In genomic region chr18:35457140-35457704, GRCh38 we compare ENCODE assay signal across 26 cellular contexts. TPM values are rescaled to one million over a fixed set of nuclear protein-coding genes. Genes with fewer than 3 reads are reported as not detected.
DNase-seq lines count a peak whose midpoint lies in the region; FAIRE-seq and TF ChIP-seq lines count a peak whose summit lies in the region.
"Had no signal": no experiment of that assay in that cellular context is flagged by ENCODE, and none has a peak within 500 bp of the region (broad histone marks: within the 10 kb centered on the region; RNA-seq: fewer than 3 reads in every experiment).

No MANE protein-coding gene starts in this region.

- H3K36me3 ChIP-seq in breast epithelium (no peaks in the 10 kb centered on the region), brain microvascular endothelial cell (replicated peaks) (no peaks in the 10 kb centered on the region), hepatocyte (replicated peaks; ENCODE audit: insufficient read depth, low read depth) (no peaks in the 10 kb centered on the region)
- H3K36me3 ChIP-seq: prostate gland had no signal

- no peaks in the 10 kb centered on the region for H3K9me3 Mint-ChIP-seq in MCF 10A (ENCODE audit: unreplicated experiment)
- H3K9me3 Mint-ChIP-seq: CD8-positive, alpha-beta memory T cell; endodermal cell; HFFc6; stimulated activated naive B cell treated with anti-CD40 and anti-IgM and Interleukin-4, amounts not matched to agents 10 μg/mL and 1 μg/mL and 100 μg/mL, for 72 hours had no signal

- no peaks in the 10 kb centered on the region for H3K36me3 Mint-ChIP-seq in MCF 10A (ENCODE audit: insufficient read depth, unreplicated experiment)
- H3K36me3 Mint-ChIP-seq: activated naive CD8-positive, alpha-beta T cell treated with anti-CD3 and anti-CD28 coated beads, Interleukin-2, amount 10 ng/mL, durations not matched to agents 7 days and 5 days; CD8-positive, alpha-beta memory T cell had no signal

- H3K9me3 ChIP-seq in breast epithelium (no peaks in the 10 kb centered on the region), hepatocyte (ENCODE audit: low read depth) (no peaks in the 10 kb centered on the region)
- H3K9me3 ChIP-seq: mucosa of descending colon, prostate gland had no signal

- no peaks in the 10 kb centered on the region for H3K79me2 ChIP-seq in hepatocyte

- POLR2A ChIA-PET in MCF 10A (lab: Yijun Ruan, JAX): interaction anchor here (0.8 to 7.2 kb wide), 15 partner anchors 11 to 168 kb away, joined by 3 to 87 read pairs (median 7); partner anchors contain the start of genes GALNT1, INO80C and ZSCAN30

- BruUV-seq in MCF 10A (replicated peaks; lab: Mats Ljungman, UMichigan): no TSS peak

- in situ Hi-C loops in brain microvascular endothelial cell (cut with HindIII; ENCODE audit: low pct_ligation_motif_present, low sequenced_read_pairs): no loop called here

- CTCF ChIA-PET in MCF 10A (lab: Yijun Ruan, JAX): interaction anchor here (0.8 to 3.1 kb wide), 4 partner anchors 21 to 198 kb away, joined by 3 to 20 read pairs (median 4); no protein-coding TSS in a partner anchor

- no peaks in the 10 kb centered on the region for H3K9me2 ChIP-seq in hepatocyte (replicated peaks; ENCODE audit: insufficient read depth)

- no peak overlapping the region for H3K4me3 ChIP-seq in breast epithelium
- H3K4me3 ChIP-seq in brain microvascular endothelial cell (ENCODE audit: low read depth, low read length): no peak overlapping the region
- H3K4me3 ChIP-seq in hepatocyte: no peak overlapping the region
- H3K4me3 ChIP-seq: mucosa of descending colon, prostate gland had no signal

- H2AFZ ChIP-seq in hepatocyte: no peak overlapping the region

- H3K27ac ChIP-seq in breast epithelium (no peak overlapping the region), brain microvascular endothelial cell (peak overlapping the region; percentile 45), hepatocyte (peak overlapping the region; percentile 81)
- H3K27ac ChIP-seq: 22Rv1, prostate gland had no signal

- intact Hi-C loops in MCF 10A (cut with micrococcal nuclease) (loop anchor here (2.0 to 5.0 kb wide), 2 partner anchors 22 to 50 kb away; no protein-coding TSS in a partner anchor), breast epithelium (cut with DNase I; ENCODE audit: low total_unique reads) (no loop called here)

- no peak for FAIRE-seq in frontal cortex (lab: Jason Lieb, UNC)
- FAIRE-seq: colon, GM12891 had no signal

- no peak overlapping the region for H3K4me2 ChIP-seq in hepatocyte

- H3K27me3 ChIP-seq in breast epithelium: no peaks in the 10 kb centered on the region
- no peaks in the 10 kb centered on the region for H3K27me3 ChIP-seq in brain microvascular endothelial cell (replicated peaks)
- no peaks in the 10 kb centered on the region for H3K27me3 ChIP-seq in hepatocyte

- TF ChIP-seq CTCF in MCF 10A (IDR thresholded peaks at IDR 0.05; ENCODE audit: unreplicated experiment) (no peak), breast epithelium (IDR thresholded peaks at IDR 0.05) (no peak), brain microvascular endothelial cell (IDR thresholded peaks at IDR 0.05; ENCODE audit: low read depth, low read length, missing control alignments) (no peak), hepatocyte (IDR thresholded peaks at IDR 0.05; ENCODE audit: poor library complexity) (no peak)

- H3K27ac Mint-ChIP-seq in MCF 10A (ENCODE audit: low read depth, unreplicated experiment): peak overlapping the region; percentile 72
- H3K27ac Mint-ChIP-seq: activated naive CD8-positive, alpha-beta T cell treated with anti-CD3 and anti-CD28 coated beads, Interleukin-2, amount 10 ng/mL, durations not matched to agents 7 days and 5 days; CD8-positive, alpha-beta memory T cell; HFFc6; stimulated activated naive B cell treated with anti-CD40 and anti-IgM and Interleukin-4, amounts not matched to agents 10 μg/mL and 1 μg/mL and 100 μg/mL, for 72 hours had no signal

- TF ChIP-seq POLR2A in breast epithelium (IDR thresholded peaks at IDR 0.05): no peak

- DNase-seq in MCF 10A (ENCODE audit: unreplicated experiment) (peak; percentile 87), breast epithelium (ENCODE audit: low spot score in 2 of 2) (no peak), brain microvascular endothelial cell (no peak), hepatocyte (ENCODE audit: low spot score) (no peak), frontal cortex (ENCODE audit: low spot score in 2 of 2) (no peak), HK-2 (ENCODE audit: unreplicated experiment) (no peak), middle frontal gyrus (ENCODE audit: extremely low spot score, low spot score) (no peak)
- DNase-seq in stimulated activated CD4-positive, alpha-beta T cell treated with anti-CD3 and anti-CD28 coated beads, Interleukin-4, amount 100 ng/mL, for 24 hours: no peak
- DNase-seq: activated CD4-positive, alpha-beta T cell treated with anti-CD3 and anti-CD28 coated beads, Interleukin-2, amount 50 U/mL, for 48 hours; activated CD4-positive, CD25-positive, alpha-beta regulatory T cell; activated effector memory CD4-positive, alpha-beta T cell treated with Interleukin-2 at 50 U/mL for 16 hours; activated naive CD8-positive, alpha-beta T cell treated with anti-CD3 and anti-CD28 coated beads, Interleukin-2, amount 10 ng/mL, durations not matched to agents 7 days and 5 days; CD8-positive, alpha-beta memory T cell; DMS79; endodermal cell; HFFc6; hypothalamus; NCI-H1105; NCI-H2029; stimulated activated CD4-positive, alpha-beta T cell treated with anti-CD3 and anti-CD28 coated beads, Interleukin-2, amount 100 ng/mL, for 24 hours; stimulated activated naive B cell treated with anti-CD40 and anti-IgM and Interleukin-4, amounts not matched to agents 10 μg/mL and 1 μg/mL and 100 μg/mL, for 72 hours had no signal

- peaks cover 61% of the 10 kb centered on the region for H3K4me1 Mint-ChIP-seq in MCF 10A (ENCODE audit: insufficient read depth, unreplicated experiment)
- H3K4me1 Mint-ChIP-seq: activated naive CD8-positive, alpha-beta T cell treated with anti-CD3 and anti-CD28 coated beads, Interleukin-2, amount 10 ng/mL, durations not matched to agents 7 days and 5 days; CD8-positive, alpha-beta memory T cell had no signal

- no peaks in the 10 kb centered on the region for H4K20me1 ChIP-seq in hepatocyte (ENCODE audit: insufficient read depth, poor library complexity, severe bottlenecking)

- H3K4me1 ChIP-seq in breast epithelium: no peaks in the 10 kb centered on the region
- H3K4me1 ChIP-seq in hepatocyte (ENCODE audit: insufficient read depth): peaks cover 23% of the 10 kb centered on the region
- H3K4me1 ChIP-seq: prostate gland had no signal

- H3K27me3 Mint-ChIP-seq in MCF 10A (ENCODE audit: insufficient read depth, unreplicated experiment): no peaks in the 10 kb centered on the region
- H3K27me3 Mint-ChIP-seq: activated naive CD8-positive, alpha-beta T cell treated with anti-CD3 and anti-CD28 coated beads, Interleukin-2, amount 10 ng/mL, durations not matched to agents 7 days and 5 days; stimulated activated naive B cell treated with anti-CD40 and anti-IgM and Interleukin-4, amounts not matched to agents 10 μg/mL and 1 μg/mL and 100 μg/mL, for 72 hours had no signal

- 70% methylated on average over 3 of the region's 3 CpGs for WGBS in hepatocyte (ENCODE audit: low lambda C conversion rate, missing lambda C conversion rate)

- peak overlapping the region; percentile 50 for H3K4me3 Mint-ChIP-seq in MCF 10A (ENCODE audit: unreplicated experiment)
- H3K4me3 Mint-ChIP-seq: activated naive CD8-positive, alpha-beta T cell treated with anti-CD3 and anti-CD28 coated beads, Interleukin-2, amount 10 ng/mL, durations not matched to agents 7 days and 5 days; CD8-positive, alpha-beta memory T cell; endodermal cell; HFFc6; stimulated activated naive B cell treated with anti-CD40 and anti-IgM and Interleukin-4, amounts not matched to agents 10 μg/mL and 1 μg/mL and 100 μg/mL, for 72 hours had no signal

RNA-seq across cellular contexts. Expression of gene INO80C, which starts 40.5 kb away (rescaled TPM):
- total RNA-seq in MCF 10A (2022) (25.8 and 32.6 TPM in 2 replicates), breast epithelium (10 to 100 TPM in 1 of 3 donors, 1 to 10 TPM in 2; 5.9 to 14.7 (median 6.7) TPM), hepatocyte (16.5 and 16.6 TPM in 2 replicates), frontal cortex (7.3 TPM)
- polyA plus RNA-seq in hepatocyte: 25.1 and 42.2 TPM in 2 replicates

Comparison
In these comparisons a context has a peak if more than half of its experiments do, and no peak if none do; other contexts are left out.
1. H3K27ac ChIP-seq: peak in brain microvascular endothelial cell (single experiment) and hepatocyte (single experiment); none in breast epithelium (0 of 2).